Comparison of ENCODE assay signal across 8 cellular contexts in the genomic region with DNA sequence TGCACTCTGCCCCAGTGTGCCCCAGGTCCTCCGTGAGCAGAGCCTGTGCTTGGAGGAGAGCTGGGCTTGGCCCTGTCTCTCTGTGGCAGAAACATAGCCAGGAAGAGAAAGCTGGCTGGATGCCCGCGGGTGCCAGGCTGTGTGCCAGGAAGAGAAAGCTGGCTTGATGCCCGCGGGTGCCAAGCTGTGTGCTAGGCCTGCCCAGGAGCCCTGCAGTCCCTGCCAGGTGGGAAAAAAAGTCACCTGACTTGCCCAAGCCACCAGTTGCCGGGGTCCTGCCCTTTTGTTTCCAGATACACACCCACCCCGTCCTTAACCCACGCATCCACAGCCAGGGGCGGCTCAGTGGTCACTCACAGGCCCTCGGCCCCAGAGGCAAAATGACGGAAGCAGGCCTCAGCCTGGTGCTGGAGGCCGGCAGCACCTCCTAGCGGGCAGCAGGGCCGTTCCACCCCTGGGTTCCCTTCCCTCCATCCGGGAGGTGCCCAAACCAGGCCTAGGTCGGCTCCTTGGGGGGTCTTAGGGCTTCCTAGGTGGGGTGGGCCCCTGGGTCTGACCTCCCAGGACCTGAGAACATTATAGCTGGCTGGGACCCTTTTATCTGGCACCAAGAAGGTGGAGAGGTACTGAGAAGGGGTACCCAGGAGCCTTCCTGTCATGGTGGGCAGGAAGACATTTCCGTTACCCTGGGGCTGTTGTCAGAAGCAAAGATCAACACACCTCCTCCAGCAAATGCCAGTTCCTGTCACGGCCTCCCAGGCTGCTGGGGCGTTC. TPM values are rescaled to one million over a fixed set of nuclear protein-coding genes. Genes with fewer than 3 reads are reported as not detected.
A peak's percentile ranks its signal among the peaks of the same experiment; 100 is the strongest.
DNase-seq lines count a peak whose midpoint lies in the region; ATAC-seq and TF ChIP-seq lines count a peak whose summit lies in the region.

No MANE protein-coding gene starts in this region.

- no peak for TF ChIP-seq POLR2A in sigmoid colon (IDR thresholded peaks at IDR 0.05)

- no peaks in the 10 kb centered on the region for H3K9me3 ChIP-seq in OCI-LY1 (ENCODE audit: low read length)
- no peaks in the 10 kb centered on the region for H3K9me3 ChIP-seq in sigmoid colon

- ATAC-seq in GM23338 (peak; percentile 18), Right ventricle myocardium inferior (peak; percentile 84)
- ATAC-seq in activated T-helper 17 cell treated with anti-CD3 and anti-CD28 coated beads, Interleukin-2, amount 50 U/mL, for 72 hours (replicated peaks) = peak; percentile 79

- H3K4me1 Mint-ChIP-seq in GM23338 (peaks cover 9% of the 10 kb centered on the region), osteocyte (ENCODE audit: unreplicated experiment) (peaks cover 32% of the 10 kb centered on the region)
- H3K4me1 Mint-ChIP-seq in activated T-helper 17 cell treated with anti-CD3 and anti-CD28 coated beads, Interleukin-2, amount 50 U/mL, for 72 hours = peaks cover 27% of the 10 kb centered on the region

- H3K4me2 ChIP-seq in GM23338 (no peak overlapping the region), OCI-LY1 (ENCODE audit: low read length) (no peak overlapping the region)

- 10 to 30% methylated on average over 19 of the region's 19 CpGs for WGBS in sigmoid colon, 2 donors

- no peaks in the 10 kb centered on the region for H3K79me2 ChIP-seq in GM23338 (replicated peaks; ENCODE audit: insufficient read depth)
- H3K79me2 ChIP-seq in OCI-LY1 (ENCODE audit: insufficient read depth, low read length) = no peaks in the 10 kb centered on the region

- H3K27me3 Mint-ChIP-seq in GM23338 (ENCODE audit: insufficient read depth, low read depth, poor library complexity) = peaks cover 37% of the 10 kb centered on the region
- no peaks in the 10 kb centered on the region for H3K27me3 Mint-ChIP-seq in activated T-helper 17 cell treated with anti-CD3 and anti-CD28 coated beads, Interleukin-2, amount 50 U/mL, for 72 hours
- peaks cover 11% of the 10 kb centered on the region for H3K27me3 Mint-ChIP-seq in osteocyte (ENCODE audit: unreplicated experiment)

- no peaks in the 10 kb centered on the region for H3K9me3 Mint-ChIP-seq in GM23338
- no peaks in the 10 kb centered on the region for H3K9me3 Mint-ChIP-seq in activated T-helper 17 cell treated with anti-CD3 and anti-CD28 coated beads, Interleukin-2, amount 50 U/mL, for 72 hours
- no peaks in the 10 kb centered on the region for H3K9me3 Mint-ChIP-seq in osteocyte (ENCODE audit: unreplicated experiment)

- H3K27ac Mint-ChIP-seq in GM23338 (no peak overlapping the region), osteocyte (ENCODE audit: unreplicated experiment) (no peak overlapping the region)
- H3K27ac Mint-ChIP-seq in activated T-helper 17 cell treated with anti-CD3 and anti-CD28 coated beads, Interleukin-2, amount 50 U/mL, for 72 hours = peak overlapping the region; percentile 96

- H3K4me1 ChIP-seq in GM23338 (ENCODE audit: insufficient read depth) = no peaks in the 10 kb centered on the region
- peaks cover 22% of the 10 kb centered on the region for H3K4me1 ChIP-seq in OCI-LY1 (ENCODE audit: insufficient read depth, low read length, severe bottlenecking)
- H3K4me1 ChIP-seq in sigmoid colon = peaks cover 0 to 54% (median 49%) of the 10 kb centered on the region in 4 donors

- H2AFZ ChIP-seq in GM23338 = no peak overlapping the region
- H2AFZ ChIP-seq in OCI-LY1 (ENCODE audit: low read length) = no peak overlapping the region

- intact Hi-C loops in Right ventricle myocardium inferior (cut with DNase I) = loop anchor here (10.0 kb wide), 1 partner anchor 397 kb away; no protein-coding TSS in a partner anchor
- intact Hi-C loops in sigmoid colon (cut with DNase I) = no loop called here

- H3K4me3 Mint-ChIP-seq in GM23338 (no peak overlapping the region), osteocyte (ENCODE audit: unreplicated experiment) (no peak overlapping the region)
- peak overlapping the region; percentile 72 for H3K4me3 Mint-ChIP-seq in activated T-helper 17 cell treated with anti-CD3 and anti-CD28 coated beads, Interleukin-2, amount 50 U/mL, for 72 hours

- H3K27ac ChIP-seq in GM23338 (ENCODE audit: low read depth) = no peak overlapping the region
- no peak overlapping the region for H3K27ac ChIP-seq in OCI-LY1 (ENCODE audit: low read depth, low read length, poor library complexity, severe bottlenecking)
- H3K27ac ChIP-seq in sigmoid colon = peak overlapping the region; percentile 54 to 92 (median 72)

- H3K36me3 ChIP-seq in GM23338 (ENCODE audit: insufficient read depth) (no peaks in the 10 kb centered on the region), OCI-LY1 (ENCODE audit: insufficient read depth, low read length) (no peaks in the 10 kb centered on the region), sigmoid colon (no peaks in the 10 kb centered on the region)

- TF ChIP-seq EP300 in sigmoid colon (IDR thresholded peaks at IDR 0.05) = no peak

- H3K36me3 Mint-ChIP-seq in GM23338 (ENCODE audit: low read depth) (no peaks in the 10 kb centered on the region), osteocyte (ENCODE audit: unreplicated experiment) (no peaks in the 10 kb centered on the region)
- peaks cover 77% of the 10 kb centered on the region for H3K36me3 Mint-ChIP-seq in activated T-helper 17 cell treated with anti-CD3 and anti-CD28 coated beads, Interleukin-2, amount 50 U/mL, for 72 hours (ENCODE audit: low read depth)

- H3F3A ChIP-seq in GM23338 (replicated peaks; ENCODE audit: low read depth) = no peaks in the 10 kb centered on the region
- no peaks in the 10 kb centered on the region for H3F3A ChIP-seq in OCI-LY1 (ENCODE audit: insufficient read depth, low read length)

- H4K20me1 ChIP-seq in GM23338 (replicated peaks; ENCODE audit: insufficient read depth) (no peaks in the 10 kb centered on the region), OCI-LY1 (ENCODE audit: insufficient read depth, low read length) (no peaks in the 10 kb centered on the region)

- no peak overlapping the region for H3K9ac ChIP-seq in OCI-LY1 (ENCODE audit: low read length)

- H3K4me3 ChIP-seq in GM23338 (no peak overlapping the region), OCI-LY1 (ENCODE audit: low read depth, low read length, poor library complexity, severe bottlenecking) (no peak overlapping the region), sigmoid colon (no peak overlapping the region)

- no peaks in the 10 kb centered on the region for H3K27me3 ChIP-seq in GM23338 (ENCODE audit: insufficient read depth)
- 0 out of 2 replicates have a peak, but pooled peaks cover 4% of the 10 kb centered on the region for H3K27me3 ChIP-seq in OCI-LY1 (ENCODE audit: insufficient read depth, low read length)
- no peaks in the 10 kb centered on the region for H3K27me3 ChIP-seq in sigmoid colon

- H3K9me2 ChIP-seq in GM23338 (ENCODE audit: insufficient read depth) (no peaks in the 10 kb centered on the region), OCI-LY1 (ENCODE audit: low read depth, low read length) (no peaks in the 10 kb centered on the region)

- DNase-seq in GM23338 (ENCODE audit: low spot score) (no peak), Right ventricle myocardium inferior (ENCODE audit: missing footprints) (peak; percentile 90), sigmoid colon (peak; percentile 88), EL (no peak), osteocyte (ENCODE audit: extremely low spot score, unreplicated experiment) (no peak), dedifferentiated amniotic fluid mesenchymal stem cell (ENCODE audit: extremely low spot score) (no peak)

- TF ChIP-seq CTCF in GM23338 (conservative IDR thresholded peaks at IDR 0.05; ENCODE audit: low read depth in 2 of 2) = peak; percentile 35 to 59
- TF ChIP-seq CTCF in OCI-LY1 (IDR thresholded peaks at IDR 0.05; ENCODE audit: low read length) = peak; percentile 66
- peak in 3 of 4 experiments; percentile 11 to 45 (median 32) for TF ChIP-seq CTCF in sigmoid colon (IDR thresholded peaks at IDR 0.05)
- no peak for TF ChIP-seq CTCF in osteocyte (IDR thresholded peaks at IDR 0.05)

TF ChIP-seq in GM23338, 12 proteins besides CTCF, POLR2A, EP300 and RAD21:
- TF ChIP-seq NANOG (IDR thresholded peaks at IDR 0.05; ENCODE audit: borderline replicate concordance) = no peak
- TF ChIP-seq EZH2 (IDR thresholded peaks at IDR 0.05; ENCODE audit: low read depth, unreplicated experiment) = no peak
- no peak for TF ChIP-seq ETS1 (IDR thresholded peaks at IDR 0.05)

RNA-seq across cellular contexts. Expression of gene ITGB2, which starts 9.1 kb away (rescaled TPM):
- total RNA-seq in GM23338 (2014; rRNA removed; shearing (Covaris generic)) = 0.63 TPM in 1 of 2 replicates, not detected in the other
- polyA plus RNA-seq in GM23338 (2016; fragmentation: Nextera tagmentation; extraction: Ambion mirVana) (0.40 and 0.44 TPM in 2 replicates), sigmoid colon (100 to 1,000 TPM in 1 of 3 donors, 10 to 100 TPM in 2; 21.0 to 103 (median 60.5) TPM)
- total RNA-seq in activated T-helper 17 cell treated with anti-CD3 and anti-CD28 coated beads, Interleukin-2, amount 50 U/mL, for 72 hours = 100 to 1,000 TPM; 240 to 302 TPM
- total RNA-seq in Right ventricle myocardium inferior (36.7 TPM), sigmoid colon (10 to 100 TPM; 14.7 to 82.0 (median 48.5) TPM), osteocyte (0.62 and 1.1 TPM in 2 replicates)

RNA-seq across cellular contexts. Expression of gene SLX9, which starts 28.3 kb away (rescaled TPM):
- 36.3 and 41.5 TPM in 2 replicates for total RNA-seq in GM23338 (2014; rRNA removed; shearing (Covaris generic))
- polyA plus RNA-seq in GM23338 (2016; fragmentation: Nextera tagmentation; extraction: Ambion mirVana) = 46.9 and 48.0 TPM in 2 replicates
- 10 to 100 TPM; 28.6 to 56.7 TPM for total RNA-seq in activated T-helper 17 cell treated with anti-CD3 and anti-CD28 coated beads, Interleukin-2, amount 50 U/mL, for 72 hours
- 66.5 TPM for total RNA-seq in Right ventricle myocardium inferior
- total RNA-seq in sigmoid colon = 10 to 100 TPM; 18.3 to 38.8 (median 22.0) TPM
- polyA plus RNA-seq in sigmoid colon = 10 to 100 TPM in 2 of 3 donors, 1 to 10 TPM in 1; 9.7 to 31.9 (median 15.0) TPM
- 30.4 and 33.1 TPM in 2 replicates for total RNA-seq in osteocyte

RNA-seq across cellular contexts. Expression of gene PTTG1IP, which starts 38.1 kb away (rescaled TPM):
- total RNA-seq in GM23338 (2014; rRNA removed; shearing (Covaris generic)) = 168 and 172 TPM in 2 replicates
- polyA plus RNA-seq in GM23338 (2016; fragmentation: Nextera tagmentation; extraction: Ambion mirVana) = 96.0 and 99.9 TPM in 2 replicates
- total RNA-seq in activated T-helper 17 cell treated with anti-CD3 and anti-CD28 coated beads, Interleukin-2, amount 50 U/mL, for 72 hours = 10 to 100 TPM; 76.5 to 78.8 TPM
- total RNA-seq in Right ventricle myocardium inferior = 160 TPM
- total RNA-seq in sigmoid colon = 100 to 1,000 TPM; 158 to 208 (median 188) TPM
- 100 to 1,000 TPM in 1 of 3 donors, 10 to 100 TPM in 2; 49.7 to 146 (median 59.5) TPM for polyA plus RNA-seq in sigmoid colon
- 318 and 328 TPM in 2 replicates for total RNA-seq in osteocyte

Comparison
In these comparisons a context has a peak if more than half of its experiments do, and no peak if none do; other contexts are left out.
1. ATAC-seq: peak in every context shown above with its lines; median percentile 84 in Right ventricle myocardium inferior; 79 in activated T-helper 17 cell treated with anti-CD3 and anti-CD28 coated beads, Interleukin-2, amount 50 U/mL, for 72 hours; 18 in GM23338.
2. DNase-seq: peak in Right ventricle myocardium inferior (single experiment) and sigmoid colon (single experiment); none in GM23338 (single experiment), EL (single experiment), osteocyte (single experiment) and dedifferentiated amniotic fluid mesenchymal stem cell (single experiment).
3. H3K27ac ChIP-seq: peak in sigmoid colon (4 of 4); none in GM23338 (single experiment) and OCI-LY1 (single experiment).